8 cellular contexts compared by ENCODE assay signal in the genomic region with DNA sequence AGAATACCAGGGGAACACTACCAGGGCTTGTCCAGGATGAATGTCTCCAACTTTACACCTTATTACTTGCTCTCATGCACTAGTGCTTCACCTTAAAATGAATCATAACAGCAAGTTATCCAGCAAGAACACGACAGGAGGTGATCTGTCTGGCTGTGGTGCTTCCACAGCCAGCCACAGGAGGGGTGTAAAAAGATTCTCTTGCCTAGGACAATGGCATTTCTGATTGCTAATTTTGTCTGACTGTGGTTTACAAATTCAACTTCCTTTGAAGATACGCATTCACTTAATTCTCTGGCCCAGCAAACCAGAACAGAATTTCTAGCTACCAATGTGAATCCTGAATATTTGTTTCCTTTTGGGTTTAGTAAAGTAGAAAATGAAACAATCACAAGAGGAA. TPM values are rescaled to one million over a fixed set of nuclear protein-coding genes. Genes with fewer than 3 reads are reported as not detected.
A peak's percentile ranks its signal among the peaks of the same experiment; 100 is the strongest.
DNase-seq lines count a peak whose midpoint lies in the region; ATAC-seq and TF ChIP-seq lines count a peak whose summit lies in the region.

No MANE protein-coding gene starts in this region.

- DNase-seq in NOMO-1 (lab: John Stamatoyannopoulos, UW; ENCODE audit: unreplicated experiment in 2 of 2) (peak; percentile 9 to 37), NOMO-1 treated with dmso at 0.1 percent for 144 hours (lab: John Stamatoyannopoulos, UW; ENCODE audit: unreplicated experiment) (no peak), HT-29 (ENCODE audit: low spot score) (peak; percentile 23), astrocyte of the spinal cord (ENCODE audit: low read depth, low spot score) (peak; percentile 48), gastrocnemius medialis (no peak), NCI-H2227 treated with DMSO at 0.1 percent for 48 hours (lab: John Stamatoyannopoulos, UW) (no peak), G401 (ENCODE audit: low spot score) (no peak), H7 (no peak)

- H3K9me3 ChIP-seq in gastrocnemius medialis, result no peaks in the 10 kb centered on the region

- H3K27ac ChIP-seq in gastrocnemius medialis, result peak overlapping the region; percentile 82 to 93 (median 89)

- H3K27me3 ChIP-seq in gastrocnemius medialis (no peaks in the 10 kb centered on the region), H7 (ENCODE audit: control insufficient read depth, insufficient read depth, low read length) (no peaks in the 10 kb centered on the region)

- TF ChIP-seq POLR2A in gastrocnemius medialis (IDR thresholded peaks at IDR 0.05), result no peak

- peak; percentile 35 for TF ChIP-seq CTCF in astrocyte of the spinal cord (IDR thresholded peaks at IDR 0.05; ENCODE audit: low read depth, low read length)
- TF ChIP-seq CTCF in gastrocnemius medialis (IDR thresholded peaks at IDR 0.05 in 4 of 5, conservative IDR thresholded peaks at IDR 0.05 in 1 of 5), result peak in 3 of 5 experiments; percentile 35 to 52 (median 47)

- in situ Hi-C loops in astrocyte of the spinal cord (cut with HindIII; ENCODE audit: low sequenced_read_pairs) (no loop called here), gastrocnemius medialis (cut with MboI; ENCODE audit: low sequenced_read_pairs in 4 of 4) (no loop called here), G401 (cut with HindIII; ENCODE audit: low sequenced_read_pairs) (no loop called here)

- H3K36me3 ChIP-seq in gastrocnemius medialis (no peaks in the 10 kb centered on the region), H7 (replicated peaks; ENCODE audit: control insufficient read depth, insufficient read depth, low read length) (no peaks in the 10 kb centered on the region)

- peaks cover 22 to 30% of the 10 kb centered on the region in 2 donors for H3K4me1 ChIP-seq in gastrocnemius medialis

- intact Hi-C loops in gastrocnemius medialis (cut with DNase I; ENCODE audit: low total_unique reads), result loop anchor here (2.0 kb wide), 1 partner anchor 23 kb away; the partner anchor contains the start of gene COG3

- ATAC-seq in gastrocnemius medialis, result peak; percentile 26 to 34

- H3K4me3 ChIP-seq in astrocyte of the spinal cord (ENCODE audit: low read depth, low read length) (no peak overlapping the region), gastrocnemius medialis (no peak overlapping the region), H7 (ENCODE audit: insufficient read depth, low read depth, low read length) (no peak overlapping the region)

RNA-seq across cellular contexts. Expression of gene COG3, which starts 23.1 kb away (rescaled TPM):
- 60.5 and 63.1 TPM in 2 replicates for total RNA-seq in HT-29 (2014; rRNA removed; shearing (Covaris generic))
- total RNA-seq in gastrocnemius medialis, result 10 to 100 TPM; 10.4 to 20.3 (median 17.8) TPM
- total RNA-seq in G401 (2014; rRNA removed; shearing (Covaris generic)), result 19.0 and 29.1 TPM in 2 replicates
- 17.7 and 30.7 TPM in 2 replicates for total RNA-seq in H7 (2014; rRNA removed; shearing (Covaris generic))

RNA-seq across cellular contexts. Expression of gene SLC25A30, which starts 23.5 kb away (rescaled TPM):
- total RNA-seq in HT-29 (2014; rRNA removed; shearing (Covaris generic)), result 1.1 and 4.1 TPM in 2 replicates
- total RNA-seq in gastrocnemius medialis, result 10 to 100 TPM in 3 of 4 donors, 1 to 10 TPM in 1; 4.2 to 27.1 (median 14.6) TPM
- total RNA-seq in G401 (2014; rRNA removed; shearing (Covaris generic)), result 3.8 and 5.8 TPM in 2 replicates
- 1.0 and 2.2 TPM in 2 replicates for total RNA-seq in H7 (2014; rRNA removed; shearing (Covaris generic))

Comparison
In these comparisons a context has a peak if more than half of its experiments do, and no peak if none do; other contexts are left out.
1. DNase-seq: peak in NOMO-1 (2 of 2), HT-29 (single experiment) and astrocyte of the spinal cord (single experiment); none in NOMO-1 treated with dmso at 0.1 percent for 144 hours (single experiment), gastrocnemius medialis (0 of 2), NCI-H2227 treated with DMSO at 0.1 percent for 48 hours (single experiment), G401 (single experiment) and H7 (single experiment).